ENCODE assay signal across 7 cellular contexts in genomic region chr12:48004039-48004940, GRCh38. TPM values are rescaled to one million over a fixed set of nuclear protein-coding genes. Genes with fewer than 3 reads are reported as not detected.
DNase-seq lines count a peak whose midpoint lies in the region; ATAC-seq, FAIRE-seq and TF ChIP-seq lines count a peak whose summit lies in the region.

Gene COL2A1 (minus strand): TSS chr12:48004476. CDS start chr12:48004321, 155 bp downstream.

- peaks cover 79 to 87% of the 10 kb centered on the region in 2 donors for H3K27me3 Mint-ChIP-seq in natural killer cell (ENCODE audit: low read depth in 2 of 2)

- H3K9me3 ChIP-seq in SJSA1 (replicated peaks) = peaks cover 26% of the 10 kb centered on the region

- H3K27me3 ChIP-seq in H7 (ENCODE audit: control insufficient read depth, insufficient read depth, low read length) = peaks cover 98% of the 10 kb centered on the region
- H3K27me3 ChIP-seq in SJSA1 (replicated peaks) = peaks cover 70% of the 10 kb centered on the region

- no peak for TF ChIP-seq POLR2A in GM12891 (IDR thresholded peaks at IDR 0.05; ENCODE audit: low read depth, low read length)

- peak within 1 kb of the TSS; percentile 40 for H3K4me3 ChIP-seq in H7 (ENCODE audit: insufficient read depth, low read depth, low read length)
- peak within 1 kb of the TSS; percentile 2 for H3K4me3 ChIP-seq in SJSA1

- no peak for FAIRE-seq in GM12891 (lab: Jason Lieb, UNC)

- H3K36me3 ChIP-seq in H7 (replicated peaks; ENCODE audit: control insufficient read depth, insufficient read depth, low read length) (no peaks in the 10 kb centered on the region), SJSA1 (no peaks in the 10 kb centered on the region)

- H3K36me3 Mint-ChIP-seq in natural killer cell = no peaks in the 10 kb centered on the region

- peaks cover 15% of the 10 kb centered on the region for H3K4me1 ChIP-seq in SJSA1 (replicated peaks)

- no peak within 1 kb of the TSS for H3K27ac Mint-ChIP-seq in natural killer cell

- intact Hi-C loops in natural killer cell (cut with micrococcal nuclease) = no loop called here

- no peaks in the 10 kb centered on the region for H3K9me3 Mint-ChIP-seq in natural killer cell

- ATAC-seq in natural killer cell (peak; percentile 26 to 68 (median 39)), HG02885 (IDR thresholded peaks at IDR 0.05; ENCODE audit: poor library complexity, unreplicated experiment) (no peak), HG03469 (IDR thresholded peaks at IDR 0.05; ENCODE audit: unreplicated experiment) (no peak)

- no peak for TF ChIP-seq CTCF in natural killer cell (IDR thresholded peaks at IDR 0.05)

- peak within 1 kb of the TSS; percentile 65 for H3K4me3 Mint-ChIP-seq in natural killer cell

- H3K27ac ChIP-seq in SJSA1 = no peak within 1 kb of the TSS

- DNase-seq in H7 (peak; percentile 91), SJSA1 (ENCODE audit: low read depth in 1 of 2, low spot score in 2 of 2) (peak; percentile 89 to 95), ecto neural progenitor cell (ENCODE audit: low spot score) (peak; percentile 98), natural killer cell (no peak), GM12891 (ENCODE audit: insufficient read length, low spot score) (no peak)

- H3K4me1 Mint-ChIP-seq in natural killer cell = peaks cover 14 to 15% of the 10 kb centered on the region in 2 donors

TF ChIP-seq in GM12891, 5 proteins besides CTCF, POLR2A, EP300 and RAD21:
- TF ChIP-seq POLR2AphosphoS5 (IDR thresholded peaks at IDR 0.05; ENCODE audit: low read depth, low read length) = no peak
- TF ChIP-seq SPI1 (IDR thresholded peaks at IDR 0.05; ENCODE audit: low read depth, low read length) = no peak
- TF ChIP-seq TAF1 (IDR thresholded peaks at IDR 0.05; ENCODE audit: low read depth, low read length) = no peak
- no peak for TF ChIP-seq POU2F2 (IDR thresholded peaks at IDR 0.05; ENCODE audit: low read depth, low read length)
- no peak for TF ChIP-seq PAX5 (IDR thresholded peaks at IDR 0.05; ENCODE audit: insufficient read depth, low read length, severe bottlenecking)

RNA-seq across cellular contexts. Expression of gene COL2A1, which starts in this region (rescaled TPM):
- 2.0 and 4.6 TPM in 2 replicates for total RNA-seq in H7 (2014; rRNA removed; shearing (Covaris generic))
- total RNA-seq in SJSA1 (2014; rRNA removed; shearing (Covaris generic)) = not detected in 2 replicates
- not detected for total RNA-seq in natural killer cell
- polyA plus RNA-seq in GM12891 (2012; ENCODE audit: low read depth, missing spikeins) = 0.12 TPM

Comparison
In these comparisons a context has a peak if more than half of its experiments do, and no peak if none do; other contexts are left out.
1. Peak in DNase-seq and H3K4me3 ChIP-seq in SJSA1; RNA of the gene not detected or under 1 TPM.
2. Peak in ATAC-seq in natural killer cell; RNA of the gene not detected or under 1 TPM.
3. DNase-seq: peak in H7 (single experiment) and ecto neural progenitor cell (single experiment); none in natural killer cell (single experiment) and GM12891 (single experiment).